In the genomic region with DNA sequence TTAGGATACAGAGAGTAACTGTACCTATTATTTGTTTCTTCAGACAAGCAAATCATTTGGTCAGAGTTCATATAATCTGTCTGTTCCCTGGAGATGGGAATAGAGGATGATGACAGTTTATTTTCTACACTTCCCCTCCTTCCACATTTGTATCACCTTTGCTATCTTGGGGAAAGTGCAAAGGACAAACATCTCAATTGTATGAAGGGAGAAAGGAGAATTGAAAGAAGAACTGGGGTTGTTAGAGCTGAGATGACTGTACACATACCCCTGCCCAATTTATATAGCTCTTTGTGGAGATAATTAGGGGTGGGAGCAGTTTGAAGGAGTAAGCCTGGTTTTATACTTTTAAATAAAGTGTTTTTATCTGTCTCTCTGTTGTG, we compare ENCODE assay signal across 11 cellular contexts. TPM values are rescaled to one million over a fixed set of nuclear protein-coding genes. Genes with fewer than 3 reads are reported as not detected.
DNase-seq lines count a peak whose midpoint lies in the region; ATAC-seq, FAIRE-seq and TF ChIP-seq lines count a peak whose summit lies in the region.
"Had no signal": no experiment of that assay in that cellular context is flagged by ENCODE, and none has a peak within 500 bp of the region (broad histone marks: within the 10 kb centered on the region; RNA-seq: fewer than 3 reads in every experiment).

No MANE protein-coding gene starts in this region.

- no peak overlapping the region for H3K4me3 ChIP-seq in A549
- 0 out of 2 replicates have a peak overlapping the region, but pooled peaks have one; percentile 14 for H3K4me3 ChIP-seq in MM.1S (ENCODE audit: low read length)
- no peak overlapping the region for H3K4me3 ChIP-seq in endocrine pancreas (ENCODE audit: control insufficient read depth, insufficient read depth, low read length)
- H3K4me3 ChIP-seq in neuron (ENCODE audit: low read length) = peak overlapping the region; percentile 25

- no peak for TF ChIP-seq POLR2A in A549 (IDR thresholded peaks at IDR 0.05; ENCODE audit: low read length)

- H3K9ac ChIP-seq in MM.1S (ENCODE audit: low read length) = peak overlapping the region; percentile 54
- H3K9ac ChIP-seq in endocrine pancreas (ENCODE audit: control insufficient read depth, insufficient read depth, low read length) = peak overlapping the region; percentile 55

- no peak for FAIRE-seq in A549 (lab: Jason Lieb, UNC)
- FAIRE-seq: islet of Langerhans, TTC549 had no signal

- H3K9me2 ChIP-seq in MM.1S (replicated peaks; ENCODE audit: insufficient read depth, low read length) = no peaks in the 10 kb centered on the region

- peaks cover 10% of the 10 kb centered on the region; the same call in 2 of the 3 replicates for H3K4me1 ChIP-seq in A549
- H3K4me1 ChIP-seq in MM.1S (ENCODE audit: low read length) = peaks cover 60% of the 10 kb centered on the region
- H3K4me1 ChIP-seq in endocrine pancreas (ENCODE audit: control insufficient read depth, insufficient read depth, low read length) = peaks cover 8% of the 10 kb centered on the region
- H3K4me1 ChIP-seq in neuron (ENCODE audit: insufficient read depth, low read length) = peaks cover 29% of the 10 kb centered on the region

- DNase-seq in A549 (ENCODE audit: low read depth in 1 of 2, low spot score in 1 of 2) = no peak
- no peak for DNase-seq in MM.1S
- no peak for DNase-seq in activated effector memory CD4-positive, alpha-beta T cell treated with anti-CD3 and anti-CD28 coated beads, Interleukin-2, amount 50 U/mL, for 16 hours
- no peak for DNase-seq in Kasumi-1 (lab: John Stamatoyannopoulos, UW)
- DNase-seq: NCI-H2107 had no signal

- 0 out of 2 replicates have a peak, but pooled peaks cover 7% of the 10 kb centered on the region for H3K79me2 ChIP-seq in MM.1S (ENCODE audit: low read length)

- H3K27ac ChIP-seq in A549 (peak overlapping the region; percentile 25 to 33; a peak in 3 of 6 replicates), MM.1S (ENCODE audit: low read length) (peak overlapping the region; percentile 95)

- peaks cover 51% of the 10 kb centered on the region for H3F3A ChIP-seq in MM.1S (ENCODE audit: insufficient read depth, low read length)

- H3K27me3 ChIP-seq in MM.1S (replicated peaks; ENCODE audit: insufficient read depth, low read length) (no peaks in the 10 kb centered on the region), endocrine pancreas (ENCODE audit: control insufficient read depth, insufficient read depth, low read length) (no peaks in the 10 kb centered on the region), neuron (ENCODE audit: insufficient read depth, low read length) (no peaks in the 10 kb centered on the region)

- H4K20me1 ChIP-seq in MM.1S (ENCODE audit: insufficient read depth, low read length) = no peaks in the 10 kb centered on the region

- no peak overlapping the region for H3K4me2 ChIP-seq in A549
- H3K4me2 ChIP-seq in MM.1S (ENCODE audit: low read depth, low read length) = peak overlapping the region; percentile 61

- no peaks in the 10 kb centered on the region for H3K9me3 ChIP-seq in A549
- H3K9me3 ChIP-seq in MM.1S (replicated peaks; ENCODE audit: insufficient read depth, low read length) = no peaks in the 10 kb centered on the region
- H3K9me3 ChIP-seq in endocrine pancreas (ENCODE audit: control insufficient read depth, low read length) = no peaks in the 10 kb centered on the region
- H3K9me3 ChIP-seq in neuron (ENCODE audit: low read length) = no peaks in the 10 kb centered on the region

- CTCF ChIA-PET in A549 (lab: Yijun Ruan, JAX) = interaction anchor here (1.5 to 24.2 kb wide), 16 partner anchors 13 to 132 kb away, joined by 4 to 566 read pairs (median 13); a partner anchor contains a TSS

- no peak for TF ChIP-seq RAD21 in A549 (conservative IDR thresholded peaks at IDR 0.05 in 1 of 2, IDR thresholded peaks at IDR 0.05 in 1 of 2)

- POLR2A ChIA-PET in A549 (lab: Yijun Ruan, JAX) = interaction anchor here (1.6 kb wide), 1 partner anchor 51 kb away, joined by 4 read pairs; a partner anchor contains a TSS

- TF ChIP-seq CTCF in A549 (IDR thresholded peaks at IDR 0.05) = no peak
- TF ChIP-seq CTCF in MM.1S (IDR thresholded peaks at IDR 0.05; ENCODE audit: low read length) = no peak

- peak overlapping the region; percentile 54; the same call in 1 of the 2 replicates for H2AFZ ChIP-seq in MM.1S (ENCODE audit: low read length)
- no peak overlapping the region for H2AFZ ChIP-seq in neuron (ENCODE audit: low read depth, low read length)

- ATAC-seq in A549 (no peak), HG03520 (IDR thresholded peaks at IDR 0.05; ENCODE audit: unreplicated experiment) (no peak), GM18519 (IDR thresholded peaks at IDR 0.05; ENCODE audit: low FRiP score, unreplicated experiment) (no peak)

- H3K36me3 ChIP-seq in MM.1S (replicated peaks; ENCODE audit: insufficient read depth, low read length) (no peaks in the 10 kb centered on the region), endocrine pancreas (ENCODE audit: control insufficient read depth, insufficient read depth, low read length) (no peaks in the 10 kb centered on the region), neuron (ENCODE audit: insufficient read depth, low read length) (no peaks in the 10 kb centered on the region)

- TF ChIP-seq EP300 in A549 (IDR thresholded peaks at IDR 0.05) = no peak

TF ChIP-seq in A549, 52 proteins besides CTCF, POLR2A, EP300 and RAD21 (continues in another document):
- TF ChIP-seq MAZ (IDR thresholded peaks at IDR 0.05; ENCODE audit: borderline replicate concordance, low read depth, low read length) = no peak
- no peak for TF ChIP-seq HOXB5 (CRISPR knock-in tag; IDR thresholded peaks at IDR 0.05)
- no peak for TF ChIP-seq TP53 (CRISPR knock-in tag; IDR thresholded peaks at IDR 0.05)
- TF ChIP-seq KDM1A (IDR thresholded peaks at IDR 0.05; ENCODE audit: low read depth) = no peak
- TF ChIP-seq NPAS2 (CRISPR knock-in tag; IDR thresholded peaks at IDR 0.05; ENCODE audit: borderline replicate concordance) = no peak
- TF ChIP-seq CBX8 (IDR thresholded peaks at IDR 0.05) = no peak
- no peak for TF ChIP-seq EHMT2 (IDR thresholded peaks at IDR 0.05; ENCODE audit: low read depth)
- TF ChIP-seq CBX2 (IDR thresholded peaks at IDR 0.05; ENCODE audit: borderline replicate concordance, low read depth) = no peak
- TF ChIP-seq, protein P1, sequence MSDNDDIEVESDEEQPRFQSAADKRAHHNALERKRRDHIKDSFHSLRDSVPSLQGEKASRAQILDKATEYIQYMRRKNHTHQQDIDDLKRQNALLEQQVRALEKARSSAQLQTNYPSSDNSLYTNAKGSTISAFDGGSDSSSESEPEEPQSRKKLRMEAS (IDR thresholded peaks at IDR 0.05) = no peak
- no peak for TF ChIP-seq FOSL2 (IDR thresholded peaks at IDR 0.05)
- no peak for TF ChIP-seq FOSL2 (CRISPR knock-in tag; IDR thresholded peaks at IDR 0.05)
- TF ChIP-seq FOSB (CRISPR knock-in tag; IDR thresholded peaks at IDR 0.05) = no peak
- TF ChIP-seq, protein P2, sequence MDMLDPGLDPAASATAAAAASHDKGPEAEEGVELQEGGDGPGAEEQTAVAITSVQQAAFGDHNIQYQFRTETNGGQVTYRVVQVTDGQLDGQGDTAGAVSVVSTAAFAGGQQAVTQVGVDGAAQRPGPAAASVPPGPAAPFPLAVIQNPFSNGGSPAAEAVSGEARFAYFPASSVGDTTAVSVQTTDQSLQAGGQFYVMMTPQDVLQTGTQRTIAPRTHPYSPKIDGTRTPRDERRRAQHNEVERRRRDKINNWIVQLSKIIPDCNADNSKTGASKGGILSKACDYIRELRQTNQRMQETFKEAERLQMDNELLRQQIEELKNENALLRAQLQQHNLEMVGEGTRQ (IDR thresholded peaks at IDR 0.05) = no peak
- TF ChIP-seq BHLHE40 (IDR thresholded peaks at IDR 0.05; ENCODE audit: low read depth, low read length) = no peak
- no peak for TF ChIP-seq RFX5 (IDR thresholded peaks at IDR 0.05)
- TF ChIP-seq, protein P3, sequence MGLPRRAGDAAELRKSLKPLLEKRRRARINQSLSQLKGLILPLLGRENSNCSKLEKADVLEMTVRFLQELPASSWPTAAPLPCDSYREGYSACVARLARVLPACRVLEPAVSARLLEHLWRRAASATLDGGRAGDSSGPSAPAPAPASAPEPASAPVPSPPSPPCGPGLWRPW (IDR thresholded peaks at IDR 0.05) = no peak
- no peak for TF ChIP-seq ZFP36 (IDR thresholded peaks at IDR 0.05; ENCODE audit: borderline replicate concordance, partially characterized antibody)
- TF ChIP-seq NFE2L2 (conservative IDR thresholded peaks at IDR 0.05; ENCODE audit: low read length) = no peak

RNA-seq across cellular contexts. Expression of a gene that starts 14.0 kb away (rescaled TPM):
- 11.0 and 15.7 TPM in 2 replicates for polyA plus RNA-seq in A549 (2011; rRNA removed)
- polyA plus RNA-seq in A549 (2012; cell fraction: cytosol; rRNA removed) = 5.1 and 5.2 TPM in 2 replicates
- 2.3 and 2.6 TPM in 2 replicates for polyA plus RNA-seq in A549 (2012; cell fraction: nucleus; rRNA removed)
- polyA plus RNA-seq in A549 (2017; fragmentation: RNase III; extraction: RNeasy Plus Mini Kit Qiagen cat#74134 plus additional on column Dnase treatment) = 11.0 to 14.3 TPM (median 12.6 TPM) in 3 replicates
- polyA minus RNA-seq in A549 (2011; rRNA and poly(A)+ RNA removed) = 5.2 TPM in 2 replicates

RNA-seq across cellular contexts. Expression of a gene that starts 14.1 kb away (rescaled TPM):
- polyA plus RNA-seq in A549 (2011; rRNA removed) = 0.30 and 0.34 TPM in 2 replicates
- polyA plus RNA-seq in A549 (2012; cell fraction: cytosol; rRNA removed) = 0.17 and 0.29 TPM in 2 replicates
- 0.50 and 0.79 TPM in 2 replicates for polyA plus RNA-seq in A549 (2012; cell fraction: nucleus; rRNA removed)
- 0.25 to 0.59 TPM (median 0.39 TPM) in 3 replicates for polyA plus RNA-seq in A549 (2017; fragmentation: RNase III; extraction: RNeasy Plus Mini Kit Qiagen cat#74134 plus additional on column Dnase treatment)
- polyA minus RNA-seq in A549 (2011; rRNA and poly(A)+ RNA removed) = 0.15 and 0.33 TPM in 2 replicates

RNA-seq across cellular contexts. Expression of a gene that starts 17.9 kb away (rescaled TPM):
- polyA plus RNA-seq in A549 (2011; rRNA removed) (3.1 and 3.3 TPM in 2 replicates), A549 (2017; fragmentation: RNase III; extraction: RNeasy Plus Mini Kit Qiagen cat#74134 plus additional on column Dnase treatment) (0.05 to 0.11 TPM in 2 of 3 replicates, not detected in the other)
- 0.06 and 0.08 TPM in 2 replicates for polyA plus RNA-seq in A549 (2012; cell fraction: cytosol; rRNA removed)
- 0.05 and 0.09 TPM in 2 replicates for polyA plus RNA-seq in A549 (2012; cell fraction: nucleus; rRNA removed)
- 4.3 and 4.7 TPM in 2 replicates for polyA minus RNA-seq in A549 (2011; rRNA and poly(A)+ RNA removed)

RNA-seq across cellular contexts. Expression of a gene that starts 20.7 kb away (rescaled TPM):
- polyA plus RNA-seq in A549 (2011; rRNA removed) = 33.0 and 35.8 TPM in 2 replicates
- 16.2 and 18.8 TPM in 2 replicates for polyA plus RNA-seq in A549 (2012; cell fraction: cytosol; rRNA removed)
- polyA plus RNA-seq in A549 (2012; cell fraction: nucleus; rRNA removed) = 6.8 and 10.8 TPM in 2 replicates
- 8.6 to 10.5 TPM (median 10.1 TPM) in 3 replicates for polyA plus RNA-seq in A549 (2017; fragmentation: RNase III; extraction: RNeasy Plus Mini Kit Qiagen cat#74134 plus additional on column Dnase treatment)
- 15.9 and 18.4 TPM in 2 replicates for polyA minus RNA-seq in A549 (2011; rRNA and poly(A)+ RNA removed)

RNA-seq across cellular contexts. Expression of a gene that starts 43.1 kb away (rescaled TPM):
- polyA plus RNA-seq in A549 (2011; rRNA removed) (0.07 TPM in 1 of 2 replicates, not detected in the other), A549 (2017; fragmentation: RNase III; extraction: RNeasy Plus Mini Kit Qiagen cat#74134 plus additional on column Dnase treatment) (not detected in 3 replicates)
- polyA plus RNA-seq in A549 (2012; cell fraction: cytosol; rRNA removed) = not detected in 2 replicates
- polyA plus RNA-seq in A549 (2012; cell fraction: nucleus; rRNA removed) = not detected in 2 replicates
- not detected in 2 replicates for polyA minus RNA-seq in A549 (2011; rRNA and poly(A)+ RNA removed)

Comparison
In these comparisons a context has a peak if more than half of its experiments do, and no peak if none do; other contexts are left out.
1. H3K4me3 ChIP-seq: peak in MM.1S (single experiment) and neuron (single experiment); none in A549 (single experiment) and endocrine pancreas (single experiment).